In genomic region chr17:78372811-78373210, GRCh38 we compare ENCODE assay signal across 24 cellular contexts. TPM values are rescaled to one million over a fixed set of nuclear protein-coding genes. Genes with fewer than 3 reads are reported as not detected.
DNase-seq lines count a peak whose midpoint lies in the region; ATAC-seq and TF ChIP-seq lines count a peak whose summit lies in the region.
"Had no signal": no experiment of that assay in that cellular context is flagged by ENCODE, and none has a peak within 500 bp of the region (broad histone marks: within the 10 kb centered on the region; RNA-seq: fewer than 3 reads in every experiment).

No MANE protein-coding gene starts in this region.

- H3K4me2 ChIP-seq in fibroblast of lung (ENCODE audit: extremely low read depth, insufficient read depth, low read length) = no peak overlapping the region
- no peak overlapping the region for H3K4me2 ChIP-seq in neural progenitor cell

- H3K27ac ChIP-seq in fibroblast of lung (ENCODE audit: insufficient read depth, low read length) (peak overlapping the region; percentile 41), neural progenitor cell (no peak overlapping the region), suprapubic skin (no peak overlapping the region)
- H3K27ac ChIP-seq: cardiac muscle cell, sigmoid colon had no signal

- H3K27me3 ChIP-seq in fibroblast of lung (ENCODE audit: control insufficient read depth, insufficient read depth, low read length) (no peaks in the 10 kb centered on the region), neural progenitor cell (no peaks in the 10 kb centered on the region), suprapubic skin (no peaks in the 10 kb centered on the region)
- H3K27me3 ChIP-seq: cardiac muscle cell, sigmoid colon, stomach had no signal

- H3K4me1 Mint-ChIP-seq in natural killer cell treated with Interleukin-12 subunit alpha and Interleukin-12 subunit beta and Interleukin-15 and Interleukin-18, amount 100 ng/mL, for 72 hours (ENCODE audit: low read depth in 2 of 2) = peaks cover 18% of the 10 kb centered on the region in 2 donors
- H3K4me1 Mint-ChIP-seq in natural killer cell = no peaks in the 10 kb centered on the region
- H3K4me1 Mint-ChIP-seq in neural progenitor cell = peaks cover 45% of the 10 kb centered on the region

- H2AFZ ChIP-seq in fibroblast of lung (ENCODE audit: low read length) = peak overlapping the region; percentile 39
- no peak overlapping the region for H2AFZ ChIP-seq in neural progenitor cell (replicated peaks)

- no peak overlapping the region for H3K4me3 Mint-ChIP-seq in natural killer cell treated with Interleukin-12 subunit alpha and Interleukin-12 subunit beta and Interleukin-15 and Interleukin-18, amount 100 ng/mL, for 72 hours
- no peak overlapping the region for H3K4me3 Mint-ChIP-seq in natural killer cell
- peak overlapping the region; percentile 27 for H3K4me3 Mint-ChIP-seq in neural progenitor cell

- no peak for TF ChIP-seq EP300 in suprapubic skin (IDR thresholded peaks at IDR 0.05)

- H3K79me2 ChIP-seq in fibroblast of lung (ENCODE audit: control insufficient read depth, insufficient read depth, low read length) (no peaks in the 10 kb centered on the region), neural progenitor cell (ENCODE audit: low read depth) (no peaks in the 10 kb centered on the region)

- peaks cover 28% of the 10 kb centered on the region for H3K4me1 ChIP-seq in fibroblast of lung (ENCODE audit: control insufficient read depth, extremely low read depth, insufficient read depth, low read length)
- peaks cover 44% of the 10 kb centered on the region for H3K4me1 ChIP-seq in neural progenitor cell
- peaks cover 35% of the 10 kb centered on the region for H3K4me1 ChIP-seq in suprapubic skin

- H3F3A ChIP-seq in neural progenitor cell (ENCODE audit: low read depth) = peaks cover 62% of the 10 kb centered on the region

- 66% methylated on average over 5 of the region's 5 CpGs for WGBS in suprapubic skin

- no peak for ATAC-seq in natural killer cell treated with Interleukin-12 subunit alpha and Interleukin-12 subunit beta and Interleukin-15 and Interleukin-18, amount 100 ng/mL, for 72 hours
- no peak for ATAC-seq in natural killer cell

- TF ChIP-seq CTCF in natural killer cell (IDR thresholded peaks at IDR 0.05) (no peak), fibroblast of lung (conservative IDR thresholded peaks at IDR 0.05 in 1 of 2, IDR thresholded peaks at IDR 0.05 in 1 of 2; ENCODE audit: low read depth in 1 of 2, low read length in 2 of 2) (no peak), neural progenitor cell (IDR thresholded peaks at IDR 0.05) (no peak), suprapubic skin (IDR thresholded peaks at IDR 0.05) (no peak)

- no peaks in the 10 kb centered on the region for H3K9me3 ChIP-seq in fibroblast of lung (ENCODE audit: control insufficient read depth, insufficient read depth, low read depth, low read length)
- no peaks in the 10 kb centered on the region for H3K9me3 ChIP-seq in neural progenitor cell (ENCODE audit: low read depth)
- no peaks in the 10 kb centered on the region for H3K9me3 ChIP-seq in suprapubic skin
- H3K9me3 ChIP-seq: sigmoid colon, stomach had no signal

- intact Hi-C loops in natural killer cell (cut with micrococcal nuclease) = no loop called here

- H3K36me3 ChIP-seq in fibroblast of lung (ENCODE audit: control insufficient read depth, insufficient read depth, low read length) = no peaks in the 10 kb centered on the region
- no peaks in the 10 kb centered on the region for H3K36me3 ChIP-seq in neural progenitor cell
- H3K36me3 ChIP-seq in suprapubic skin = no peaks in the 10 kb centered on the region
- H3K36me3 ChIP-seq: cardiac muscle cell, sigmoid colon, stomach had no signal

- H3K9ac ChIP-seq in fibroblast of lung (ENCODE audit: insufficient read depth, low read length) (peak overlapping the region; percentile 28), neural progenitor cell (no peak overlapping the region)

- H3K9me3 Mint-ChIP-seq in natural killer cell treated with Interleukin-12 subunit alpha and Interleukin-12 subunit beta and Interleukin-15 and Interleukin-18, amount 100 ng/mL, for 72 hours = no peaks in the 10 kb centered on the region
- H3K9me3 Mint-ChIP-seq in natural killer cell (no peaks in the 10 kb centered on the region), neural progenitor cell (no peaks in the 10 kb centered on the region)
- H3K9me3 Mint-ChIP-seq: CD8-positive, alpha-beta memory T cell had no signal

- H3K27ac Mint-ChIP-seq in natural killer cell treated with Interleukin-12 subunit alpha and Interleukin-12 subunit beta and Interleukin-15 and Interleukin-18, amount 100 ng/mL, for 72 hours = peak overlapping the region; percentile 26 to 51
- H3K27ac Mint-ChIP-seq in natural killer cell (no peak overlapping the region), neural progenitor cell (peak overlapping the region; percentile 22)

- H3K36me3 Mint-ChIP-seq in natural killer cell treated with Interleukin-12 subunit alpha and Interleukin-12 subunit beta and Interleukin-15 and Interleukin-18, amount 100 ng/mL, for 72 hours = no peaks in the 10 kb centered on the region
- H3K36me3 Mint-ChIP-seq in natural killer cell (no peaks in the 10 kb centered on the region), neural progenitor cell (no peaks in the 10 kb centered on the region)
- H3K36me3 Mint-ChIP-seq: CD8-positive, alpha-beta memory T cell had no signal

- H3K4me3 ChIP-seq in fibroblast of lung (replicated peaks in 1 of 4; ENCODE audit: control extremely low read depth in 1 of 4, insufficient read depth in 1 of 4, low read depth in 3 of 4, low read length in 4 of 4) (no peak overlapping the region), neural progenitor cell (no peak overlapping the region), suprapubic skin (no peak overlapping the region)
- H3K4me3 ChIP-seq: cardiac muscle cell, sigmoid colon, stomach had no signal

- no peak for DNase-seq in natural killer cell treated with Interleukin-12 subunit alpha and Interleukin-12 subunit beta and Interleukin-15 and Interleukin-18, amount 100 ng/mL, for 72 hours (ENCODE audit: low spot score)
- DNase-seq in natural killer cell (no peak), fibroblast of lung (ENCODE audit: low read depth in 2 of 2) (no peak), neural progenitor cell (ENCODE audit: low spot score) (no peak), T1000 (lab: John Stamatoyannopoulos, UW) (no peak), suprapubic skin (ENCODE audit: low spot score in 2 of 2) (no peak), NCI-H2107 (lab: John Stamatoyannopoulos, UW) (no peak)
- no peak for DNase-seq in activated CD4-positive, alpha-beta T cell treated with anti-CD3 and anti-CD28 coated beads for 4 hours
- DNase-seq: activated gamma-delta T cell treated with Interleukin-2 at 50 U/mL for 16 hours; AML-193; CD8-positive, alpha-beta memory T cell; cortex of kidney; DMS153; GDM1; GOT3; KBM-7; MM.1S; NCI-H1436 treated with DMSO at 0.1 percent for 48 hours; NCI-H524 treated with DMSO at 0.1 percent for 48 hours; RPMI8226; sigmoid colon; stimulated activated CD4-positive, alpha-beta T cell treated with anti-CD3 and anti-CD28 coated beads, Interleukin-15, amount 100 ng/mL, for 24 hours; stomach had no signal

- H3K27me3 Mint-ChIP-seq in natural killer cell treated with Interleukin-12 subunit alpha and Interleukin-12 subunit beta and Interleukin-15 and Interleukin-18, amount 100 ng/mL, for 72 hours = peaks cover 0 to 3% of the 10 kb centered on the region in 2 donors
- H3K27me3 Mint-ChIP-seq in natural killer cell (ENCODE audit: low read depth in 2 of 2) (no peaks in the 10 kb centered on the region), neural progenitor cell (ENCODE audit: insufficient read depth, low read depth) (no peaks in the 10 kb centered on the region)

- TF ChIP-seq POLR2A in suprapubic skin (IDR thresholded peaks at IDR 0.05) = no peak

- H4K20me1 ChIP-seq in fibroblast of lung (ENCODE audit: control insufficient read depth, extremely low read depth, insufficient read depth, low read length) = no peaks in the 10 kb centered on the region
- no peaks in the 10 kb centered on the region for H4K20me1 ChIP-seq in neural progenitor cell (ENCODE audit: low read depth)

RNA-seq across cellular contexts. Expression of gene PGS1, which starts 5.6 kb away (rescaled TPM):
- 100 to 1,000 TPM in 1 of 2 donors, 10 to 100 TPM in 1; 83.0 to 139 TPM for total RNA-seq in natural killer cell treated with Interleukin-12 subunit alpha and Interleukin-12 subunit beta and Interleukin-15 and Interleukin-18, amount 100 ng/mL, for 72 hours
- 10 to 100 TPM; 47.9 to 53.6 (median 48.3) TPM for total RNA-seq in natural killer cell
- total RNA-seq in fibroblast of lung = 29.8 and 34.5 TPM in 2 replicates
- polyA plus RNA-seq in fibroblast of lung = 21.7 and 22.4 TPM in 2 replicates
- 16.6 and 21.3 TPM in 2 replicates for polyA plus RNA-seq in fibroblast of lung (2012)
- polyA minus RNA-seq in fibroblast of lung (ENCODE audit: low replicate concordance) = 27.9 and 37.7 TPM in 2 replicates
- total RNA-seq in neural progenitor cell (ENCODE audit: low replicate concordance) = 45.2 and 65.7 TPM in 2 replicates
- 10 to 100 TPM; 23.9 to 51.7 (median 34.2) TPM for total RNA-seq in suprapubic skin

RNA-seq across cellular contexts. Expression of gene SOCS3, which starts 12.9 kb away (rescaled TPM):
- total RNA-seq in natural killer cell treated with Interleukin-12 subunit alpha and Interleukin-12 subunit beta and Interleukin-15 and Interleukin-18, amount 100 ng/mL, for 72 hours = 100 to 1,000 TPM; 110 to 156 TPM
- total RNA-seq in natural killer cell = 10 to 100 TPM; 39.0 to 47.9 (median 43.6) TPM
- total RNA-seq in fibroblast of lung = 163 and 185 TPM in 2 replicates
- polyA plus RNA-seq in fibroblast of lung = 52.6 and 87.8 TPM in 2 replicates
- 59.6 and 94.1 TPM in 2 replicates for polyA plus RNA-seq in fibroblast of lung (2012)
- polyA minus RNA-seq in fibroblast of lung (ENCODE audit: low replicate concordance) = 48.9 and 50.2 TPM in 2 replicates
- total RNA-seq in neural progenitor cell (ENCODE audit: low replicate concordance) = 7.5 and 16.7 TPM in 2 replicates
- 100 to 1,000 TPM in 1 of 4 donors, 10 to 100 TPM in 3; 33.2 to 264 (median 60.9) TPM for total RNA-seq in suprapubic skin

Comparison
In these comparisons a context has a peak if more than half of its experiments do, and no peak if none do; other contexts are left out.
1. H3K27ac Mint-ChIP-seq: peak in natural killer cell treated with Interleukin-12 subunit alpha and Interleukin-12 subunit beta and Interleukin-15 and Interleukin-18, amount 100 ng/mL, for 72 hours (2 of 2) and neural progenitor cell (single experiment); none in natural killer cell (0 of 2).